ENCODE assay signal across 20 cellular contexts in genomic region chr17:58491510-58492045, GRCh38. TPM values are rescaled to one million over a fixed set of nuclear protein-coding genes. Genes with fewer than 3 reads are reported as not detected.
DNase-seq lines count a peak whose midpoint lies in the region; ATAC-seq, FAIRE-seq and TF ChIP-seq lines count a peak whose summit lies in the region.
"Had no signal": no experiment of that assay in that cellular context is flagged by ENCODE, and none has a peak within 500 bp of the region (broad histone marks: within the 10 kb centered on the region; RNA-seq: fewer than 3 reads in every experiment).

No MANE protein-coding gene starts in this region.

- CTCF ChIA-PET in activated CD8-positive, alpha-beta T cell treated with anti-CD3 and anti-CD28 coated beads, Interleukin-2, amount 10 ng/mL, durations not matched to agents 7 days and 5 days (lab: Charles Lee) = interaction anchor here (0.7 kb wide), 1 partner anchor 74 kb away, joined by 3 read pairs; no protein-coding TSS in a partner anchor

- H3K27me3 ChIP-seq in transverse colon = no peaks in the 10 kb centered on the region

- DNase-seq in epithelial cell of esophagus (ENCODE audit: low read depth) = peak; percentile 22
- DNase-seq in osteocyte (ENCODE audit: extremely low spot score, unreplicated experiment) = peak; percentile 25
- DNase-seq in urothelium cell line (ENCODE audit: low spot score) = no peak
- no peak for DNase-seq in activated CD8-positive, alpha-beta T cell treated with anti-CD3 and anti-CD28 coated beads, Interleukin-2, amount 10 ng/mL, durations not matched to agents 7 days and 5 days
- no peak for DNase-seq in transverse colon
- DNase-seq: C1 segment of cervical spinal cord; Calu3; CD4-positive, alpha-beta memory T cell; COR-L47; DMS79 treated with DMSO at 0.1 percent for 48 hours; GF-D8; GM23248; H7; HCEC 1CT had no signal

- H3K9me3 ChIP-seq in transverse colon = no peaks in the 10 kb centered on the region

- TF ChIP-seq POLR2A in transverse colon (IDR thresholded peaks at IDR 0.05) = no peak

- POLR2A ChIA-PET in activated CD8-positive, alpha-beta T cell treated with anti-CD3 and anti-CD28 coated beads, Interleukin-2, amount 10 ng/mL, durations not matched to agents 7 days and 5 days (lab: Charles Lee) = no interaction called here

- peak; percentile 58 for FAIRE-seq in urothelium cell line (lab: Jason Lieb, UNC)
- FAIRE-seq: GM12891, GM18507, H1 had no signal

- peaks cover 66% of the 10 kb centered on the region for H3K36me3 Mint-ChIP-seq in osteocyte (ENCODE audit: unreplicated experiment)
- peaks cover 63% of the 10 kb centered on the region for H3K36me3 Mint-ChIP-seq in activated CD8-positive, alpha-beta T cell treated with anti-CD3 and anti-CD28 coated beads, Interleukin-2, amount 10 ng/mL, durations not matched to agents 7 days and 5 days (ENCODE audit: low read depth)

- H3K4me1 Mint-ChIP-seq in osteocyte (ENCODE audit: unreplicated experiment) = no peaks in the 10 kb centered on the region
- H3K4me1 Mint-ChIP-seq in activated CD8-positive, alpha-beta T cell treated with anti-CD3 and anti-CD28 coated beads, Interleukin-2, amount 10 ng/mL, durations not matched to agents 7 days and 5 days (ENCODE audit: low read depth) = peaks cover 15% of the 10 kb centered on the region

- H3K4me3 ChIP-seq in epithelial cell of esophagus (ENCODE audit: low read length) = no peak overlapping the region
- H3K4me3 ChIP-seq in transverse colon = no peak overlapping the region
- H3K4me3 ChIP-seq: GM23248 had no signal

- no peaks in the 10 kb centered on the region for H3K4me1 ChIP-seq in transverse colon

- no peak overlapping the region for H3K27ac ChIP-seq in transverse colon
- H3K27ac ChIP-seq: GM23248 had no signal

- H3K4me3 Mint-ChIP-seq in osteocyte (ENCODE audit: unreplicated experiment) = no peak overlapping the region
- no peak overlapping the region for H3K4me3 Mint-ChIP-seq in activated CD8-positive, alpha-beta T cell treated with anti-CD3 and anti-CD28 coated beads, Interleukin-2, amount 10 ng/mL, durations not matched to agents 7 days and 5 days
- H3K4me3 Mint-ChIP-seq: CD4-positive, alpha-beta memory T cell had no signal

- TF ChIP-seq CTCF in epithelial cell of esophagus (IDR thresholded peaks at IDR 0.05; ENCODE audit: insufficient read depth, low read depth, low read length, missing control alignments) (no peak), osteocyte (IDR thresholded peaks at IDR 0.05) (no peak), transverse colon (IDR thresholded peaks at IDR 0.05) (no peak)

- TF ChIP-seq EP300 in transverse colon (IDR thresholded peaks at IDR 0.05; ENCODE audit: low read depth) = no peak

- H3K9me3 Mint-ChIP-seq in osteocyte (ENCODE audit: unreplicated experiment) = no peaks in the 10 kb centered on the region
- no peaks in the 10 kb centered on the region for H3K9me3 Mint-ChIP-seq in activated CD8-positive, alpha-beta T cell treated with anti-CD3 and anti-CD28 coated beads, Interleukin-2, amount 10 ng/mL, durations not matched to agents 7 days and 5 days (ENCODE audit: insufficient read depth)
- H3K9me3 Mint-ChIP-seq: CD4-positive, alpha-beta memory T cell had no signal

- intact Hi-C loops in transverse colon (cut with DNase I; ENCODE audit: low total_unique reads) = no loop called here

- in situ Hi-C loops in transverse colon (cut with MboI; ENCODE audit: low pct_ligation_motif_present in 1 of 4, low pct_unique_long_range_greater_than_20kb in 1 of 4, low sequenced_read_pairs in 3 of 4) = no loop called here

- no peak overlapping the region for H3K27ac Mint-ChIP-seq in osteocyte (ENCODE audit: unreplicated experiment)
- no peak overlapping the region for H3K27ac Mint-ChIP-seq in activated CD8-positive, alpha-beta T cell treated with anti-CD3 and anti-CD28 coated beads, Interleukin-2, amount 10 ng/mL, durations not matched to agents 7 days and 5 days

- 95 to 97% methylated on average over 2 to 6 of the region's 6 CpGs for WGBS in transverse colon (ENCODE audit: low coverage in 1 of 2), 2 donors

- no peak for ATAC-seq in activated CD8-positive, alpha-beta T cell treated with anti-CD3 and anti-CD28 coated beads, Interleukin-2, amount 10 ng/mL, durations not matched to agents 7 days and 5 days
- no peak for ATAC-seq in GM21619 (IDR thresholded peaks at IDR 0.05; ENCODE audit: unreplicated experiment)

- peaks cover 0 to 74% (median 30%) of the 10 kb centered on the region in 4 donors for H3K36me3 ChIP-seq in transverse colon

- H3K27me3 Mint-ChIP-seq in osteocyte (ENCODE audit: unreplicated experiment) = no peaks in the 10 kb centered on the region
- H3K27me3 Mint-ChIP-seq in activated CD8-positive, alpha-beta T cell treated with anti-CD3 and anti-CD28 coated beads, Interleukin-2, amount 10 ng/mL, durations not matched to agents 7 days and 5 days (ENCODE audit: low read depth) = no peaks in the 10 kb centered on the region
- H3K27me3 Mint-ChIP-seq: CD4-positive, alpha-beta memory T cell had no signal

RNA-seq across cellular contexts. Expression of gene HSF5, which starts 3.4 kb away (rescaled TPM):
- total RNA-seq in osteocyte (not detected in 2 replicates), transverse colon (under 1 TPM in 1 of 4 donors, not detected in 3; 0.16 TPM)
- under 1 TPM; 0.08 to 0.18 TPM for total RNA-seq in activated CD8-positive, alpha-beta T cell treated with anti-CD3 and anti-CD28 coated beads, Interleukin-2, amount 10 ng/mL, durations not matched to agents 7 days and 5 days
- total RNA-seq: A172, G401, GM23248, H1, H7 had no signal

RNA-seq across cellular contexts. Expression of gene MTMR4, which starts 22.9 kb away (rescaled TPM):
- total RNA-seq in osteocyte (47.3 and 47.4 TPM in 2 replicates), transverse colon (10 to 100 TPM; 43.2 to 79.6 (median 53.1) TPM)
- total RNA-seq in activated CD8-positive, alpha-beta T cell treated with anti-CD3 and anti-CD28 coated beads, Interleukin-2, amount 10 ng/mL, durations not matched to agents 7 days and 5 days = 10 to 100 TPM; 47.7 to 48.6 TPM

Comparison
In these comparisons a context has a peak if more than half of its experiments do, and no peak if none do; other contexts are left out.
1. DNase-seq: peak in epithelial cell of esophagus (single experiment) and osteocyte (single experiment); none in urothelium cell line (single experiment), activated CD8-positive, alpha-beta T cell treated with anti-CD3 and anti-CD28 coated beads, Interleukin-2, amount 10 ng/mL, durations not matched to agents 7 days and 5 days (single experiment) and transverse colon (single experiment).